In the genomic region with DNA sequence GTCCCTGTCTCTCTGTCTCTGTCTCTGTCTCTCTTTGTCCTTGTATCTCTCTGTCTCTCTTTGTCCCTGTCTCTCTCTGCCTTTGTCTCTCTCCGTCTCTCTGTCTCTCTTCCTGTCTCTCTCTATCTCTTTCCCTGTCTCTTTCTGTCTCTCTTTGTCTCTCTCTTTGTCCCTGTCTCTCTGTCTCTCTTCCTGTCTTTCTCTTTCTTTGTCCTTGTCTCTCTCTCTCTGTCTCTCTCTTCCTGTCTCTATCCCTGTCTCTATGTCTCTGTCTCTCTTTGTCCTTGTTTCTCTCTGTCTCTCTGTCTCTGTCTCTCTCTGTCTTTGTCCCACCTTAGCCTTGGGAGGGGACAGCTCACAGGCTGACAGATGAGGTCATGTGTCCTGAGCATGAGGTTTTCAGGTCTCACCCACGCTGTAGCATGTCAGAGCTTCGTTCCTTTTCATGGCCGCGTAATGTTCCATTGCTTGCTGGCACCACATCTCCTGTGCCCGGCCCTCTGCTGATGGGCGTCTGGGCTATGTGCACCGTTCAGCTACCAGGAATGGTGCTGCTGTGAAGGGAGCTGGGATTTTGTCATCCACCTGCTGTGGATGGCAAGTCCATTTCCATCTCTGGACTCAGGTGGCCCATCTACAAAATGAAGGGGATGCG, we compare ENCODE assay signal across 22 cellular contexts. TPM values are rescaled to one million over a fixed set of nuclear protein-coding genes. Genes with fewer than 3 reads are reported as not detected.
DNase-seq lines count a peak whose midpoint lies in the region; ATAC-seq, FAIRE-seq and TF ChIP-seq lines count a peak whose summit lies in the region.
"Had no signal": no experiment of that assay in that cellular context is flagged by ENCODE, and none has a peak within 500 bp of the region (broad histone marks: within the 10 kb centered on the region; RNA-seq: fewer than 3 reads in every experiment).

No MANE protein-coding gene starts in this region.

- no peak for TF ChIP-seq EP300 in K562 (IDR thresholded peaks at IDR 0.05; ENCODE audit: low read length)

- TF ChIP-seq CTCF in MCF 10A (IDR thresholded peaks at IDR 0.05; ENCODE audit: unreplicated experiment) (no peak), breast epithelium (IDR thresholded peaks at IDR 0.05) (no peak), K562 (IDR thresholded peaks at IDR 0.05 in 2 of 3, conservative IDR thresholded peaks at IDR 0.05 in 1 of 3; ENCODE audit: insufficient read depth in 2 of 3, low read depth in 1 of 3, low read length in 3 of 3) (no peak)

- DNase-seq in MCF 10A (ENCODE audit: unreplicated experiment) (no peak), breast epithelium (ENCODE audit: low spot score in 2 of 2) (no peak), GM12891 (ENCODE audit: insufficient read length, low spot score) (no peak), K562 (ENCODE audit: extremely low read depth in 1 of 4, low spot score in 3 of 4) (no peak), naive B cell (no peak), NCI-H1105 treated with DMSO at 0.1 percent for 48 hours (lab: John Stamatoyannopoulos, UW) (no peak), T-helper 1 cell (no peak)
- DNase-seq in stimulated activated CD4-positive, alpha-beta T cell treated with anti-CD3 and anti-CD28 coated beads, Interleukin-1b, Interleukin-23, amount 100 ng/mL, for 48 hours, result no peak
- DNase-seq: CD8-positive, alpha-beta memory T cell; DMS53; HFFc6; IMR-90; Kasumi-1; NCI-H1092 treated with DMSO at 0.1 percent for 48 hours; NCI-H2081; NCI-H510A treated with DMSO at 0.1 percent for 48 hours; NCI-H82; PC-3; RPMI8226 had no signal

- peak; percentile 69 for FAIRE-seq in GM12891 (lab: Jason Lieb, UNC)
- FAIRE-seq in K562 (lab: Jason Lieb, UNC), result no peak

- H3K9me1 ChIP-seq in K562 (ENCODE audit: control insufficient read depth, insufficient read depth, low read length), result no peaks in the 10 kb centered on the region

- H3K4me2 ChIP-seq in K562 (ENCODE audit: insufficient read depth, low read length), result no peak overlapping the region

- H2AFZ ChIP-seq in K562 (ENCODE audit: low read depth, low read length), result no peak overlapping the region

- POLR2A ChIA-PET in MCF 10A (lab: Yijun Ruan, JAX), result interaction anchor here (1.0 to 1.7 kb wide), 2 partner anchors 7 to 38 kb away, joined by 3 read pairs; no protein-coding TSS in a partner anchor
- POLR2A ChIA-PET in K562 (lab: Yijun Ruan, JAX), result interaction anchor here (1.3 kb wide), 1 partner anchor 13 kb away, joined by 4 read pairs; no protein-coding TSS in a partner anchor

- no peak overlapping the region for H3K9ac ChIP-seq in K562 (ENCODE audit: insufficient read depth in 1 of 2, low read depth in 2 of 2, low read length in 2 of 2)

- H3K4me3 Mint-ChIP-seq in MCF 10A (ENCODE audit: unreplicated experiment), result no peak overlapping the region
- H3K4me3 Mint-ChIP-seq in naive B cell, result peak overlapping the region in 5 of 8 donors; percentile 6 to 87 (median 76)
- H3K4me3 Mint-ChIP-seq: CD8-positive, alpha-beta memory T cell; HFFc6 had no signal

- H3K27me3 ChIP-seq in breast epithelium, result peaks cover 0 to 6% of the 10 kb centered on the region in 2 donors
- H3K27me3 ChIP-seq in K562 (ENCODE audit: control insufficient read depth in 2 of 2, insufficient read depth in 2 of 2, low read length in 2 of 2), result peaks cover under 1 to 65% of the 10 kb centered on the region in 2 experiments; a peak in 4 of 5 replicates

- peaks cover 11% of the 10 kb centered on the region for H3K27me3 Mint-ChIP-seq in MCF 10A (ENCODE audit: insufficient read depth, unreplicated experiment)
- peaks cover 5 to 30% (median 24%) of the 10 kb centered on the region in 3 donors for H3K27me3 Mint-ChIP-seq in naive B cell

- in situ Hi-C loops in K562 (cut with MboI), result no loop called here

- H3K36me3 ChIP-seq in breast epithelium (no peaks in the 10 kb centered on the region), K562 (ENCODE audit: control insufficient read depth, insufficient read depth, low read length) (no peaks in the 10 kb centered on the region)

- H3K9me3 Mint-ChIP-seq in MCF 10A (ENCODE audit: unreplicated experiment) (no peaks in the 10 kb centered on the region), naive B cell (peaks cover 0 to 6% (median 0%) of the 10 kb centered on the region in 7 donors)
- H3K9me3 Mint-ChIP-seq: CD8-positive, alpha-beta memory T cell; HFFc6 had no signal

- CTCF ChIA-PET in MCF 10A (lab: Yijun Ruan, JAX) (interaction anchor here (1.3 kb wide), 1 partner anchor 11 kb away, joined by 3 read pairs; no protein-coding TSS in a partner anchor), K562 (lab: Yijun Ruan, JAX; ENCODE audit: low intra/inter-chr PET ratio) (no interaction called here)

- H3K36me3 Mint-ChIP-seq in MCF 10A (ENCODE audit: insufficient read depth, unreplicated experiment) (no peaks in the 10 kb centered on the region), naive B cell (peaks cover 0 to 13% of the 10 kb centered on the region in 2 donors)

- no TSS peak for BruUV-seq in MCF 10A (replicated peaks; lab: Mats Ljungman, UMichigan)
- BruUV-seq in K562 (replicated peaks; lab: Mats Ljungman, UMichigan), result no TSS peak

- H3K4me3 ChIP-seq in breast epithelium (no peak overlapping the region), K562 (no peak overlapping the region)

- no peaks in the 10 kb centered on the region for H3K79me2 ChIP-seq in K562 (ENCODE audit: control insufficient read depth, insufficient read depth, low read length)

- intact Hi-C loops in MCF 10A (cut with micrococcal nuclease) (no loop called here), breast epithelium (cut with DNase I; ENCODE audit: low total_unique reads) (no loop called here), K562 (cut with micrococcal nuclease) (no loop called here)

- TF ChIP-seq RAD21 in K562 (CRISPR knock-in tag; conservative IDR thresholded peaks at IDR 0.05 in 1 of 2, IDR thresholded peaks at IDR 0.05 in 1 of 2), result no peak

- ATAC-seq in K562, result no peak
- no peak for ATAC-seq in naive B cell (ENCODE audit: low read depth in 2 of 2)
- ATAC-seq: PC-3 had no signal

- H3K27ac ChIP-seq in breast epithelium (no peak overlapping the region), K562 (ENCODE audit: extremely low read depth, low read depth, low read length) (no peak overlapping the region)
- H3K27ac ChIP-seq: HL-60 had no signal

- TF ChIP-seq POLR2A in breast epithelium (IDR thresholded peaks at IDR 0.05) (no peak), GM12891 (IDR thresholded peaks at IDR 0.05; ENCODE audit: low read depth, low read length) (no peak), K562 (conservative IDR thresholded peaks at IDR 0.05) (no peak)

- no peaks in the 10 kb centered on the region for H3K4me1 ChIP-seq in breast epithelium
- H3K4me1 ChIP-seq in K562 (replicated peaks in 1 of 2; ENCODE audit: control insufficient read depth in 2 of 2, insufficient read depth in 2 of 2, low read length in 2 of 2), result peaks cover 3 to 62% of the 10 kb centered on the region in 2 experiments; a peak in 3 of 5 replicates

- H3K27ac Mint-ChIP-seq in MCF 10A (ENCODE audit: low read depth, unreplicated experiment), result peak overlapping the region; percentile 4
- H3K27ac Mint-ChIP-seq in naive B cell, result peak overlapping the region in 3 of 6 donors; percentile 17 to 86 (median 33)
- H3K27ac Mint-ChIP-seq: HFFc6 had no signal

- peaks cover 37% of the 10 kb centered on the region; the same call in 1 of the 2 replicates for H4K20me1 ChIP-seq in K562 (replicated peaks; ENCODE audit: control insufficient read depth, insufficient read depth, low read length)

- H3K4me1 Mint-ChIP-seq in MCF 10A (ENCODE audit: insufficient read depth, unreplicated experiment) (peaks cover 10% of the 10 kb centered on the region), naive B cell (peaks cover 34 to 49% (median 42%) of the 10 kb centered on the region in 3 donors)

- WGBS in K562 (ENCODE audit: insufficient coverage, low coverage, missing lambda C conversion rate), result 37% methylated on average over 9 of the region's 9 CpGs

- no peaks in the 10 kb centered on the region for H3K9me3 ChIP-seq in breast epithelium
- no peaks in the 10 kb centered on the region for H3K9me3 ChIP-seq in K562 (replicated peaks; ENCODE audit: control insufficient read depth, insufficient read depth, low read depth, low read length)

RNA-seq across cellular contexts. Expression of gene TP73, which starts 27.6 kb away (rescaled TPM):
- 0.37 and 0.82 TPM in 2 replicates for total RNA-seq in MCF 10A (2022)
- 1 to 10 TPM in 1 of 3 donors, under 1 TPM in 1, not detected in 1; 0.66 to 1.0 TPM for total RNA-seq in breast epithelium
- 8.8 TPM for polyA plus RNA-seq in GM12891 (2012; ENCODE audit: low read depth, missing spikeins)
- total RNA-seq in K562 (2011; cell fraction: chromatin; rRNA removed; ENCODE audit: low replicate concordance), result 4.9 and 25.6 TPM in 2 replicates
- 10.5 and 13.5 TPM in 2 replicates for total RNA-seq in K562 (2011; cell fraction: nucleolus; rRNA removed)
- 6.2 and 6.6 TPM in 2 replicates for total RNA-seq in K562 (2011; cell fraction: nucleoplasm; rRNA removed)
- total RNA-seq in K562 (2014; rRNA removed), result 0.49 and 0.50 TPM in 2 replicates
- total RNA-seq in K562 (2014; rRNA removed; fragmentation: Illumina TruSeq; extraction: Trizol), result 0.07 and 0.10 TPM in 2 replicates
- total RNA-seq in K562 (2015; rRNA removed; fragmentation: Illumina TruSeq; extraction: Trizol), result 0.40 and 0.41 TPM in 2 replicates
- total RNA-seq in K562 (2021), result 1.3 and 1.6 TPM in 2 replicates
- polyA plus RNA-seq in K562 (2011; rRNA removed), result 0.72 and 1.1 TPM in 2 replicates
- 0.46 and 1.4 TPM in 2 replicates for polyA plus RNA-seq in K562 (2011; cell fraction: cytosol; rRNA removed)
- 5.8 and 13.3 TPM in 2 replicates for polyA plus RNA-seq in K562 (2011; cell fraction: nucleus; rRNA removed)
- 0.87 and 0.90 TPM in 2 replicates for polyA plus RNA-seq in K562 (2012)
- polyA plus RNA-seq in K562 (2014; fragmentation: Illumina TruSeq; extraction: Trizol), result 0.12 and 0.73 TPM in 2 replicates
- polyA plus RNA-seq in K562 (2014; fragmentation: Nextera tagmentation; extraction: Ambion mirVana), result not detected
- 0.38 and 1.1 TPM in 2 replicates for polyA plus RNA-seq in K562 (2014; rRNA removed)
- polyA minus RNA-seq in K562 (2011; rRNA and poly(A)+ RNA removed), result 0.78 and 2.1 TPM in 2 replicates
- 1.8 and 2.2 TPM in 2 replicates for polyA minus RNA-seq in K562 (2011; cell fraction: cytosol; rRNA and poly(A)+ RNA removed)
- 5.8 and 11.8 TPM in 2 replicates for polyA minus RNA-seq in K562 (2011; cell fraction: nucleus; rRNA and poly(A)+ RNA removed)
- not detected for polyA plus RNA-seq in naive B cell (ENCODE audit: low read depth in 6 of 6)
- total RNA-seq: HFFc6, HT1080, IMR-90 had no signal
- polyA plus RNA-seq: BJ, IMR-90 had no signal

RNA-seq across cellular contexts. Expression of gene WRAP73, which starts 30.0 kb away (rescaled TPM):
- total RNA-seq in MCF 10A (2022), result 25.3 and 29.8 TPM in 2 replicates
- 10 to 100 TPM; 19.3 to 23.6 (median 20.2) TPM for total RNA-seq in breast epithelium
- 23.5 TPM for polyA plus RNA-seq in GM12891 (2012; ENCODE audit: low read depth, missing spikeins)
- total RNA-seq in K562 (2011; cell fraction: chromatin; rRNA removed; ENCODE audit: low replicate concordance), result 77.5 and 153 TPM in 2 replicates
- total RNA-seq in K562 (2011; cell fraction: nucleolus; rRNA removed), result 74.2 and 75.4 TPM in 2 replicates
- total RNA-seq in K562 (2011; cell fraction: nucleoplasm; rRNA removed), result 71.3 and 71.5 TPM in 2 replicates
- 30.1 and 39.3 TPM in 2 replicates for total RNA-seq in K562 (2014; rRNA removed)
- total RNA-seq in K562 (2014; rRNA removed; fragmentation: Illumina TruSeq; extraction: Trizol), result 11.0 and 14.7 TPM in 2 replicates
- total RNA-seq in K562 (2015; rRNA removed; fragmentation: Illumina TruSeq; extraction: Trizol), result 21.3 and 22.1 TPM in 2 replicates
- total RNA-seq in K562 (2021), result 30.9 and 34.7 TPM in 2 replicates
- polyA plus RNA-seq in K562 (2011; rRNA removed), result 47.1 and 54.8 TPM in 2 replicates
- polyA plus RNA-seq in K562 (2011; cell fraction: cytosol; rRNA removed), result 66.9 and 81.5 TPM in 2 replicates
- polyA plus RNA-seq in K562 (2011; cell fraction: nucleus; rRNA removed), result 139 and 154 TPM in 2 replicates
- polyA plus RNA-seq in K562 (2012), result 30.5 and 35.0 TPM in 2 replicates
- 32.5 and 40.4 TPM in 2 replicates for polyA plus RNA-seq in K562 (2014; fragmentation: Illumina TruSeq; extraction: Trizol)
- polyA plus RNA-seq in K562 (2014; fragmentation: Nextera tagmentation; extraction: Ambion mirVana), result 1 to 10 TPM; 4.3 to 4.7 TPM
- 51.8 and 55.9 TPM in 2 replicates for polyA plus RNA-seq in K562 (2014; rRNA removed)
- 14.7 and 17.8 TPM in 2 replicates for polyA minus RNA-seq in K562 (2011; rRNA and poly(A)+ RNA removed)
- 18.6 and 19.5 TPM in 2 replicates for polyA minus RNA-seq in K562 (2011; cell fraction: cytosol; rRNA and poly(A)+ RNA removed)
- polyA minus RNA-seq in K562 (2011; cell fraction: nucleus; rRNA and poly(A)+ RNA removed), result 38.8 and 57.4 TPM in 2 replicates
- 10 to 100 TPM; 23.4 to 58.3 (median 27.7) TPM for polyA plus RNA-seq in naive B cell (ENCODE audit: low read depth in 6 of 6)

RNA-seq across cellular contexts. Expression of gene TPRG1L, which starts 55.1 kb away (rescaled TPM):
- total RNA-seq in MCF 10A (2022) (21.9 and 29.7 TPM in 2 replicates), breast epithelium (10 to 100 TPM; 32.4 to 56.8 (median 34.5) TPM), K562 (2014; rRNA removed) (4.6 and 5.1 TPM in 2 replicates), K562 (2014; rRNA removed; fragmentation: Illumina TruSeq; extraction: Trizol) (5.0 and 5.2 TPM in 2 replicates), K562 (2015; rRNA removed; fragmentation: Illumina TruSeq; extraction: Trizol) (5.7 and 6.2 TPM in 2 replicates), K562 (2021) (8.4 and 8.9 TPM in 2 replicates)
- polyA plus RNA-seq in GM12891 (2012; ENCODE audit: low read depth, missing spikeins), result 10.6 TPM
- 5.9 and 9.5 TPM in 2 replicates for total RNA-seq in K562 (2011; cell fraction: chromatin; rRNA removed; ENCODE audit: low replicate concordance)
- 7.4 and 8.7 TPM in 2 replicates for total RNA-seq in K562 (2011; cell fraction: nucleolus; rRNA removed)
- 7.7 and 9.1 TPM in 2 replicates for total RNA-seq in K562 (2011; cell fraction: nucleoplasm; rRNA removed)
- polyA plus RNA-seq in K562 (2011; rRNA removed) (9.9 and 11.0 TPM in 2 replicates), K562 (2014; fragmentation: Illumina TruSeq; extraction: Trizol) (9.7 and 10.0 TPM in 2 replicates), K562 (2014; fragmentation: Nextera tagmentation; extraction: Ambion mirVana) (1 to 10 TPM; 1.6 to 1.9 TPM), K562 (2014; rRNA removed) (6.8 and 7.1 TPM in 2 replicates), naive B cell (ENCODE audit: low read depth in 6 of 6) (10 to 100 TPM; 23.7 to 38.7 (median 35.7) TPM)
- 10.9 and 11.7 TPM in 2 replicates for polyA plus RNA-seq in K562 (2011; cell fraction: cytosol; rRNA removed)
- 6.1 and 6.5 TPM in 2 replicates for polyA plus RNA-seq in K562 (2011; cell fraction: nucleus; rRNA removed)
- 9.3 and 18.8 TPM in 2 replicates for polyA plus RNA-seq in K562 (2012)
- 5.7 and 7.5 TPM in 2 replicates for polyA minus RNA-seq in K562 (2011; rRNA and poly(A)+ RNA removed)
- polyA minus RNA-seq in K562 (2011; cell fraction: cytosol; rRNA and poly(A)+ RNA removed), result 5.6 and 7.6 TPM in 2 replicates
- polyA minus RNA-seq in K562 (2011; cell fraction: nucleus; rRNA and poly(A)+ RNA removed), result 2.2 and 3.7 TPM in 2 replicates
